Comparison of ENCODE assay signal across 1 cellular context in genomic region chr4:89249313-89249712, GRCh38.
TF ChIP-seq lines count a peak whose summit lies in the region.

No MANE protein-coding gene starts in this region.

TF ChIP-seq in HepG2, 621 proteins besides CTCF, POLR2A, EP300 and RAD21:
- TF ChIP-seq, protein P1, sequence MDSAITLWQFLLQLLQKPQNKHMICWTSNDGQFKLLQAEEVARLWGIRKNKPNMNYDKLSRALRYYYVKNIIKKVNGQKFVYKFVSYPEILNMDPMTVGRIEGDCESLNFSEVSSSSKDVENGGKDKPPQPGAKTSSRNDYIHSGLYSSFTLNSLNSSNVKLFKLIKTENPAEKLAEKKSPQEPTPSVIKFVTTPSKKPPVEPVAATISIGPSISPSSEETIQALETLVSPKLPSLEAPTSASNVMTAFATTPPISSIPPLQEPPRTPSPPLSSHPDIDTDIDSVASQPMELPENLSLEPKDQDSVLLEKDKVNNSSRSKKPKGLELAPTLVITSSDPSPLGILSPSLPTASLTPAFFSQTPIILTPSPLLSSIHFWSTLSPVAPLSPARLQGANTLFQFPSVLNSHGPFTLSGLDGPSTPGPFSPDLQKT (CRISPR knock-in tag; IDR thresholded peaks at IDR 0.05; ENCODE audit: borderline replicate concordance): no peak
- TF ChIP-seq CENPT (CRISPR knock-in tag; IDR thresholded peaks at IDR 0.05; ENCODE audit: low read depth): no peak
- no peak for TF ChIP-seq ARNTL (CRISPR knock-in tag; IDR thresholded peaks at IDR 0.05)
- TF ChIP-seq CREM (IDR thresholded peaks at IDR 0.05): no peak
- no peak for TF ChIP-seq CREM (CRISPR knock-in tag; IDR thresholded peaks at IDR 0.05)
- no peak for TF ChIP-seq CREB3 (CRISPR knock-in tag; IDR thresholded peaks at IDR 0.05)
- TF ChIP-seq ZNF570 (CRISPR knock-in tag; IDR thresholded peaks at IDR 0.05; ENCODE audit: borderline replicate concordance): no peak
- TF ChIP-seq, protein P2, sequence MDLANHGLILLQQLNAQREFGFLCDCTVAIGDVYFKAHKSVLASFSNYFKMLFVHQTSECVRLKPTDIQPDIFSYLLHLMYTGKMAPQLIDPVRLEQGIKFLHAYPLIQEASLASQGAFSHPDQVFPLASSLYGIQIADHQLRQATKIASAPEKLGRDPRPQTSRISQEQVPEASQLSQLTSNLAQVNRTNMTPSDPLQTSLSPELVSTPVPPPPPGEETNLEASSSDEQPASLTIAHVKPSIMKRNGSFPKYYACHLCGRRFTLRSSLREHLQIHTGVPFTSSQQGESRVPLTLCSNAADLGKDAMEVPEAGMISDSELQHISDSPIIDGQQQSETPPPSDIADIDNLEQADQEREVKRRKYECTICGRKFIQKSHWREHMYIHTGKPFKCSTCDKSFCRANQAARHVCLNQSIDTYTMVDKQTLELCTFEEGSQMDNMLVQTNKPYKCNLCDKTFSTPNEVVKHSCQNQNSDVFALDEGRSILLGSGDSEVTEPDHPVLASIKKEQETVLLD (CRISPR knock-in tag; IDR thresholded peaks at IDR 0.05; ENCODE audit: low read depth): no peak
- TF ChIP-seq KLF12 (CRISPR knock-in tag; IDR thresholded peaks at IDR 0.05; ENCODE audit: borderline replicate concordance): no peak
- TF ChIP-seq, protein P3, sequence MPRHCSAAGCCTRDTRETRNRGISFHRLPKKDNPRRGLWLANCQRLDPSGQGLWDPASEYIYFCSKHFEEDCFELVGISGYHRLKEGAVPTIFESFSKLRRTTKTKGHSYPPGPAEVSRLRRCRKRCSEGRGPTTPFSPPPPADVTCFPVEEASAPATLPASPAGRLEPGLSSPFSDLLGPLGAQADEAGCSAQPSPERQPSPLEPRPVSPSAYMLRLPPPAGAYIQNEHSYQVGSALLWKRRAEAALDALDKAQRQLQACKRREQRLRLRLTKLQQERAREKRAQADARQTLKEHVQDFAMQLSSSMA (CRISPR knock-in tag; IDR thresholded peaks at IDR 0.05): no peak
- TF ChIP-seq, protein P4, sequence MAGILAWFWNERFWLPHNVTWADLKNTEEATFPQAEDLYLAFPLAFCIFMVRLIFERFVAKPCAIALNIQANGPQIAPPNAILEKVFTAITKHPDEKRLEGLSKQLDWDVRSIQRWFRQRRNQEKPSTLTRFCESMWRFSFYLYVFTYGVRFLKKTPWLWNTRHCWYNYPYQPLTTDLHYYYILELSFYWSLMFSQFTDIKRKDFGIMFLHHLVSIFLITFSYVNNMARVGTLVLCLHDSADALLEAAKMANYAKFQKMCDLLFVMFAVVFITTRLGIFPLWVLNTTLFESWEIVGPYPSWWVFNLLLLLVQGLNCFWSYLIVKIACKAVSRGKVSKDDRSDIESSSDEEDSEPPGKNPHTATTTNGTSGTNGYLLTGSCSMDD (CRISPR knock-in tag; IDR thresholded peaks at IDR 0.05): no peak
- TF ChIP-seq NCOR1 (IDR thresholded peaks at IDR 0.05; ENCODE audit: borderline replicate concordance, low read length): no peak
- no peak for TF ChIP-seq EHMT2 (IDR thresholded peaks at IDR 0.05; ENCODE audit: borderline replicate concordance, low read depth, low read length)
